Comparison of ENCODE assay signal across 8 cellular contexts in the genomic region with DNA sequence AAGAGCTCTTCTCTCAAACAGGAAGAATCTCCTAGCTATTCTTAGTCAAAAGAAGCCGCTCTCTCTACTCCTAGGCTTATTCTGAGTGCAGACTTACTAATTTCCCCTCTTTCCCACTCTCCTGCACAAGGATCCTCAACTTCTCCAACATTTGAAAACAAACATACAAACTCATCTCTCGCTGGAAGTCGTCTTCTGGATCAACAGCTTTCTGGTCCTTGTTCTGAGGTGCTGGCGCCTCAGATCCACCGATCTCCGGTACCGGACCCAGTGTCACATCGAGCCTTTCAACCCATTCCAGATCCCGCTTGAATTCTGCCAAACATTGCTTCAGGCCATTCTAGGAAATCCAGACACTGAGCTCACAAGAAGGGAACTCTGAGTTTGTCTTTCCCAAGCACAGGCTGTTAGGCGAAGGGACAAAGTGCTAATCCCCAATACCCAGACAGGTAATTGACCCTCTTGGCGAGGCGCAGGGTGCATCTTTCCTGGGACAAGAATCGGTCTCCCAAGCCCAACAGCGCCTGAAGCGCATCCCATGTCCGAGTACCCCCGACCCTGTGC. TPM values are rescaled to one million over a fixed set of nuclear protein-coding genes. Genes with fewer than 3 reads are reported as not detected.
DNase-seq lines count a peak whose midpoint lies in the region; ATAC-seq and TF ChIP-seq lines count a peak whose summit lies in the region.

No MANE protein-coding gene starts in this region.

- H3K9me3 ChIP-seq in CD4-positive, alpha-beta memory T cell (ENCODE audit: control insufficient read depth in 1 of 2, low read length in 2 of 2) = no peaks in the 10 kb centered on the region
- no peaks in the 10 kb centered on the region for H3K9me3 ChIP-seq in mononuclear cell (ENCODE audit: low read depth, low read length)

- ATAC-seq in HG02840 (IDR thresholded peaks at IDR 0.05; ENCODE audit: low FRiP score, unreplicated experiment) = no peak

- TF ChIP-seq CTCF in HL-60 (IDR thresholded peaks at IDR 0.05; ENCODE audit: insufficient read depth, low read length) = no peak
- TF ChIP-seq CTCF in MCF 10A (IDR thresholded peaks at IDR 0.05; ENCODE audit: unreplicated experiment) = no peak

- no TSS peak for BruUV-seq in MCF 10A (replicated peaks; lab: Mats Ljungman, UMichigan)

- H3K27me3 Mint-ChIP-seq in CD4-positive, alpha-beta memory T cell = peaks cover 7 to 9% of the 10 kb centered on the region in 2 donors
- H3K27me3 Mint-ChIP-seq in MCF 10A (ENCODE audit: insufficient read depth, unreplicated experiment) = no peaks in the 10 kb centered on the region

- peaks cover 34 to 45% of the 10 kb centered on the region in 2 donors for H3K36me3 Mint-ChIP-seq in CD4-positive, alpha-beta memory T cell
- peaks cover 41% of the 10 kb centered on the region for H3K36me3 Mint-ChIP-seq in MCF 10A (ENCODE audit: insufficient read depth, unreplicated experiment)

- no peak for DNase-seq in CD4-positive, alpha-beta memory T cell
- DNase-seq in HL-60 (ENCODE audit: low read depth in 1 of 2, low spot score in 1 of 2) (no peak), MCF 10A (ENCODE audit: unreplicated experiment) (no peak), T1000 (lab: John Stamatoyannopoulos, UW) (no peak), islet precursor cell (no peak), D341Med (ENCODE audit: low spot score) (no peak)

- POLR2A ChIA-PET in CD4-positive, alpha-beta memory T cell (lab: Charles Lee; ENCODE audit: partially characterized antibody) = interaction anchor here (0.6 to 1.2 kb wide), 4 partner anchors 11 to 354 kb away, joined by 3 to 7 read pairs (median 4); a partner anchor contains a TSS
- POLR2A ChIA-PET in MCF 10A (lab: Yijun Ruan, JAX) = interaction anchor here (0.7 to 2.8 kb wide), 13 partner anchors 9 to 490 kb away, joined by 3 to 20 read pairs (median 4); a partner anchor contains a TSS

- intact Hi-C loops in CD4-positive, alpha-beta memory T cell (cut with micrococcal nuclease) = loop anchor here (5.0 to 10.0 kb wide), 4 partner anchors 281 to 837 kb away; a partner anchor contains a TSS
- intact Hi-C loops in MCF 10A (cut with micrococcal nuclease) = no loop called here

- peaks cover 8% of the 10 kb centered on the region for H3K27me3 ChIP-seq in CD4-positive, alpha-beta memory T cell (ENCODE audit: insufficient read depth, low read length)
- no peaks in the 10 kb centered on the region for H3K27me3 ChIP-seq in HL-60 (ENCODE audit: insufficient read depth, poor library complexity, severe bottlenecking)
- peaks cover 10% of the 10 kb centered on the region for H3K27me3 ChIP-seq in mononuclear cell (ENCODE audit: insufficient read depth, low read length)

- H3K4me1 Mint-ChIP-seq in CD4-positive, alpha-beta memory T cell = peaks cover 22 to 31% (median 26%) of the 10 kb centered on the region in 4 donors
- no peaks in the 10 kb centered on the region for H3K4me1 Mint-ChIP-seq in MCF 10A (ENCODE audit: insufficient read depth, unreplicated experiment)

- peaks cover 35% of the 10 kb centered on the region for H3K36me3 ChIP-seq in CD4-positive, alpha-beta memory T cell (ENCODE audit: insufficient read depth, low read length)

- H3K4me1 ChIP-seq in CD4-positive, alpha-beta memory T cell (ENCODE audit: insufficient read depth, low read length) = peaks cover 21% of the 10 kb centered on the region
- H3K4me1 ChIP-seq in mononuclear cell (ENCODE audit: insufficient read depth, low read length) = peaks cover 9% of the 10 kb centered on the region

- H3K4me3 Mint-ChIP-seq in CD4-positive, alpha-beta memory T cell = peak overlapping the region; percentile 94 to 100 (median 99)
- H3K4me3 Mint-ChIP-seq in MCF 10A (ENCODE audit: unreplicated experiment) = peak overlapping the region; percentile 94

- H3K9me3 Mint-ChIP-seq in CD4-positive, alpha-beta memory T cell = no peaks in the 10 kb centered on the region
- no peaks in the 10 kb centered on the region for H3K9me3 Mint-ChIP-seq in MCF 10A (ENCODE audit: unreplicated experiment)

- peak overlapping the region; percentile 84 to 99 (median 96) for H3K27ac Mint-ChIP-seq in CD4-positive, alpha-beta memory T cell
- peak overlapping the region; percentile 96 for H3K27ac Mint-ChIP-seq in MCF 10A (ENCODE audit: low read depth, unreplicated experiment)

- CTCF ChIA-PET in CD4-positive, alpha-beta memory T cell (lab: Charles Lee; ENCODE audit: partially characterized antibody) = no interaction called here
- CTCF ChIA-PET in MCF 10A (lab: Yijun Ruan, JAX) = interaction anchor here (0.6 to 1.6 kb wide), 5 partner anchors 34 to 248 kb away, joined by 3 to 5 read pairs (median 3); a partner anchor contains a TSS

- peak overlapping the region; percentile 81 to 87 for H3K4me3 ChIP-seq in CD4-positive, alpha-beta memory T cell (ENCODE audit: low read length in 2 of 2)
- H3K4me3 ChIP-seq in HL-60 (replicated peaks; ENCODE audit: insufficient read depth, low read length) = peak overlapping the region; percentile 98
- peak overlapping the region; percentile 69 for H3K4me3 ChIP-seq in mononuclear cell (ENCODE audit: low read length)

- H3K27ac ChIP-seq in CD4-positive, alpha-beta memory T cell (ENCODE audit: low read depth, low read length) = peak overlapping the region; percentile 62
- peak overlapping the region; percentile 69 for H3K27ac ChIP-seq in HL-60 (replicated peaks)

RNA-seq across cellular contexts. Expression of a gene that starts 0.7 kb away (rescaled TPM):
- total RNA-seq in CD4-positive, alpha-beta memory T cell = 10 to 100 TPM; 23.6 to 27.6 TPM
- polyA plus RNA-seq in CD4-positive, alpha-beta memory T cell = 10 to 100 TPM; 56.7 to 72.2 TPM
- 159 and 171 TPM in 2 replicates for total RNA-seq in MCF 10A (2022)
- 7.1 TPM for total RNA-seq in mononuclear cell

RNA-seq across cellular contexts. Expression of a gene that starts 0.7 kb away (rescaled TPM):
- not detected for total RNA-seq in CD4-positive, alpha-beta memory T cell
- polyA plus RNA-seq in CD4-positive, alpha-beta memory T cell = under 1 TPM in 1 of 2 donors, not detected in 1; 0.07 TPM
- total RNA-seq in MCF 10A (2022) (0.17 and 0.44 TPM in 2 replicates), mononuclear cell (0.10 TPM)
